In the genomic region with DNA sequence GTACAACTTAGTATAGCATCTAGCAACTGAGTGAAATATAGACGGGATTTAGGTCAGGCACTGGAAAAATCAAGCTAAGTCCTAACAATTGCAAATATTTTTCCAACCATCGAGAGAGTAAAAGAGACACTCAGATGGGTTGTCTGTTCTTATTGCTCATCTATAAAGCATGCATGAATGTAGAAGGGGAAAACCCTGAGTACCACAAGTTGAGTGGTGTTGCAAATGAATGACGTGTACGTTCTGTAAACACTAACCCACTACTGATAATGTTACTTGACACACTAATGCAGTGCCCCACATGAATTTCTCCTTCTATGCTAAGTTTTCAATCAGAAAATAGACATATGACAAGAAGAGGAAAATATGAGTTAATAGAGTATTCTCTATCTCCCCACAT, we compare ENCODE assay signal across 13 cellular contexts.
A peak's percentile ranks its signal among the peaks of the same experiment; 100 is the strongest.
DNase-seq lines count a peak whose midpoint lies in the region; ATAC-seq and TF ChIP-seq lines count a peak whose summit lies in the region.
"Had no signal": no experiment of that assay in that cellular context is flagged by ENCODE, and none has a peak within 500 bp of the region (broad histone marks: within the 10 kb centered on the region; RNA-seq: fewer than 3 reads in every experiment).

No MANE protein-coding gene starts in this region.

- H3K36me3 ChIP-seq in effector memory CD4-positive, alpha-beta T cell (ENCODE audit: control insufficient read depth, insufficient read depth, low read length): no peaks in the 10 kb centered on the region

- H3K4me1 ChIP-seq in effector memory CD4-positive, alpha-beta T cell (ENCODE audit: control insufficient read depth, insufficient read depth, low read length, poor library complexity, severe bottlenecking): no peaks in the 10 kb centered on the region
- H3K4me1 ChIP-seq: psoas muscle had no signal

- no peaks in the 10 kb centered on the region for H3K27me3 ChIP-seq in effector memory CD4-positive, alpha-beta T cell (replicated peaks; ENCODE audit: control insufficient read depth, insufficient read depth, low read length, poor library complexity, severe bottlenecking)

- H3K27ac ChIP-seq in effector memory CD4-positive, alpha-beta T cell (ENCODE audit: insufficient read depth, low read length, poor library complexity, severe bottlenecking): no peak overlapping the region
- H3K27ac ChIP-seq: psoas muscle had no signal

- H3K4me3 ChIP-seq in astrocyte of the cerebellum (ENCODE audit: low read depth, low read length): no peak overlapping the region
- H3K4me3 ChIP-seq in effector memory CD4-positive, alpha-beta T cell (ENCODE audit: insufficient read depth, low read depth, low read length, poor library complexity, severe bottlenecking): no peak overlapping the region
- H3K4me3 ChIP-seq: psoas muscle had no signal

- peak; percentile 16 for DNase-seq in AG08396 (ENCODE audit: low spot score)
- peak; percentile 48 for DNase-seq in astrocyte of the cerebellum (ENCODE audit: low read depth)
- peak; percentile 82 for DNase-seq in kidney tubule cell (ENCODE audit: low spot score)
- DNase-seq in effector memory CD4-positive, alpha-beta T cell: no peak
- no peak for DNase-seq in activated CD8-positive, alpha-beta memory T cell treated with anti-CD3 and anti-CD28 coated beads for 24 hours
- DNase-seq in SKM-1 (lab: John Stamatoyannopoulos, UW; ENCODE audit: unreplicated experiment): no peak
- DNase-seq: activated naive CD8-positive, alpha-beta T cell treated with anti-CD3 and anti-CD28 coated beads, Interleukin-2, amount 10 ng/mL, durations not matched to agents 7 days and 5 days; CD8-positive, alpha-beta memory T cell; hypothalamus; NCI-H1105; psoas muscle had no signal

- no peaks in the 10 kb centered on the region for H3K9me3 ChIP-seq in effector memory CD4-positive, alpha-beta T cell (ENCODE audit: control insufficient read depth, low read length)
- H3K9me3 ChIP-seq: psoas muscle had no signal

- TF ChIP-seq CTCF in astrocyte of the cerebellum (IDR thresholded peaks at IDR 0.05; ENCODE audit: low read depth, low read length, missing control alignments): no peak

- ATAC-seq in HG02798 (IDR thresholded peaks at IDR 0.05; ENCODE audit: poor library complexity, unreplicated experiment) (peak; percentile 40), HG03039 (IDR thresholded peaks at IDR 0.05; ENCODE audit: unreplicated experiment) (no peak)
- ATAC-seq: psoas muscle had no signal

- in situ Hi-C loops in astrocyte of the cerebellum (cut with HindIII; ENCODE audit: low sequenced_read_pairs): no loop called here

Comparison
In these comparisons a context has a peak if more than half of its experiments do, and no peak if none do; other contexts are left out.
1. DNase-seq: peak in AG08396 (single experiment), astrocyte of the cerebellum (single experiment) and kidney tubule cell (single experiment); none in effector memory CD4-positive, alpha-beta T cell (0 of 3), activated CD8-positive, alpha-beta memory T cell treated with anti-CD3 and anti-CD28 coated beads for 24 hours (single experiment) and SKM-1 (single experiment).